In the genomic region with DNA sequence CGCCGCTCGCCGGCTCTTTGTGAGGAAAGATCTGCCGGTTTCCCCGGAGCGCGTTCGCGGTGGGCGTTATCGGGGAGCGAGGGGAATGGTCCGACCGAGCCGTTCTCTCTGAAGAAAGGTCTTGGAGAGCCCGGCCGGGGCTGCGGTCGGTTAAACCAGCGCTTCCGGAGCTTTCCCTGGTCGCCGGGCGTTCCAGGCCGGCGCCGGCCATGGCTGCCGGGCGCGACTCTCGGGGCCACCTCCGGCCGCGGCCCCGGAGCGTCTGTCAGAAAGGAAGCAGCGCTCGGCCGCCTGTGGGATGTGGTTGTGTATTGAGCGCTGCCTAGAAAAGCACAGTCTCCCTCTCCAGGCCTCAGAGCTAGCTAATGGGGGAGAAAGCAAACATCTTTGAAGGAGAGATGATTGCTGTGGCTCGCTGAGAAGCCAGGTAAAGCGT, we compare ENCODE assay signal across 8 cellular contexts. TPM values are rescaled to one million over a fixed set of nuclear protein-coding genes. Genes with fewer than 3 reads are reported as not detected.
A peak's percentile ranks its signal among the peaks of the same experiment; 100 is the strongest.
DNase-seq lines count a peak whose midpoint lies in the region; TF ChIP-seq lines count a peak whose summit lies in the region.

No MANE protein-coding gene starts in this region.

- H3K4me1 Mint-ChIP-seq in HFFc6 (ENCODE audit: low read depth) (peaks cover 53% of the 10 kb centered on the region), chondrocyte (ENCODE audit: low read depth) (peaks cover 42% of the 10 kb centered on the region)

- H3K4me3 Mint-ChIP-seq in HFFc6 (peak overlapping the region; percentile 92), chondrocyte (ENCODE audit: unreplicated experiment) (peak overlapping the region; percentile 85)

- TF ChIP-seq CTCF in GM12875 (IDR thresholded peaks at IDR 0.05; ENCODE audit: borderline replicate concordance, insufficient read depth, low read depth, low read length), result no peak
- no peak; the same call in 1 of the 2 replicates for TF ChIP-seq CTCF in HFFc6 (IDR thresholded peaks at IDR 0.05)
- TF ChIP-seq CTCF in chondrocyte (IDR thresholded peaks at IDR 0.05), result peak; percentile 29

- H3K27ac Mint-ChIP-seq in HFFc6, result peak overlapping the region; percentile 93
- H3K27ac Mint-ChIP-seq in chondrocyte (ENCODE audit: unreplicated experiment), result peak overlapping the region; percentile 96

- DNase-seq in HFFc6, result peak; percentile 71
- peak; percentile 68 for DNase-seq in NCI-H1105 treated with DMSO at 0.1 percent for 48 hours (lab: John Stamatoyannopoulos, UW)
- DNase-seq in activated CD4-positive, CD25-positive, alpha-beta regulatory T cell treated with anti-CD3 and anti-CD28 coated beads, Interleukin-2, amount 50 U/mL, for 72 hours, result peak; percentile 65
- no peak for DNase-seq in chondrocyte (ENCODE audit: low spot score)
- DNase-seq in kidney glomerular epithelial cell (lab: John Stamatoyannopoulos, UW), result peak; percentile 10
- DNase-seq in stimulated activated CD4-positive, alpha-beta T cell treated with anti-CD3 and anti-CD28 coated beads, Interleukin-12 subunit alpha, Interleukin-12 subunit beta, amount 100 ng/mL, for 48 hours (ENCODE audit: low read depth in 2 of 3, low spot score in 1 of 3), result peak; percentile 3 to 54 (median 38)
- DNase-seq in NCI-H226, result no peak

- H3K9me3 Mint-ChIP-seq in HFFc6 (no peaks in the 10 kb centered on the region), chondrocyte (ENCODE audit: low read depth) (no peaks in the 10 kb centered on the region)

- peaks cover 3% of the 10 kb centered on the region for H3K27me3 Mint-ChIP-seq in HFFc6 (ENCODE audit: insufficient read depth)
- no peaks in the 10 kb centered on the region for H3K27me3 Mint-ChIP-seq in chondrocyte (ENCODE audit: low read depth)

- H3K36me3 Mint-ChIP-seq in HFFc6 (ENCODE audit: low read depth) (no peaks in the 10 kb centered on the region; the same call in 1 of the 2 replicates), chondrocyte (ENCODE audit: low read depth) (no peaks in the 10 kb centered on the region)

- peak overlapping the region; percentile 73 for H3K4me3 ChIP-seq in GM12875 (ENCODE audit: low read depth, low read length)

RNA-seq across cellular contexts. Expression of gene FYTTD1, which starts 0.7 kb away (rescaled TPM):
- 10 to 100 TPM; 53.3 to 71.7 (median 60.9) TPM for total RNA-seq in HFFc6 (2021; fragmentation: NEBNext Ultra II Directional; extraction: Animal tissue kit (Norgen Biotek cat#: 25700))
- 73.6 to 83.3 TPM (median 74.2 TPM) in 3 replicates for total RNA-seq in chondrocyte

RNA-seq across cellular contexts. Expression of gene RUBCN, which starts 13.7 kb away (rescaled TPM):
- total RNA-seq in HFFc6 (2021; fragmentation: NEBNext Ultra II Directional; extraction: Animal tissue kit (Norgen Biotek cat#: 25700)), result 10 to 100 TPM; 27.0 to 30.4 (median 29.4) TPM
- total RNA-seq in chondrocyte, result 27.2 to 32.3 TPM (median 31.2 TPM) in 3 replicates

RNA-seq across cellular contexts. Expression of gene LRCH3, which starts 40.6 kb away (rescaled TPM):
- 10 to 100 TPM; 39.4 to 44.7 (median 41.0) TPM for total RNA-seq in HFFc6 (2021; fragmentation: NEBNext Ultra II Directional; extraction: Animal tissue kit (Norgen Biotek cat#: 25700))
- 41.7 to 59.9 TPM (median 49.8 TPM) in 3 replicates for total RNA-seq in chondrocyte

Comparison
In these comparisons a context has a peak if more than half of its experiments do, and no peak if none do; other contexts are left out.
1. DNase-seq: peak in HFFc6 (single experiment), NCI-H1105 treated with DMSO at 0.1 percent for 48 hours (single experiment), activated CD4-positive, CD25-positive, alpha-beta regulatory T cell treated with anti-CD3 and anti-CD28 coated beads, Interleukin-2, amount 50 U/mL, for 72 hours (single experiment), kidney glomerular epithelial cell (single experiment) and stimulated activated CD4-positive, alpha-beta T cell treated with anti-CD3 and anti-CD28 coated beads, Interleukin-12 subunit alpha, Interleukin-12 subunit beta, amount 100 ng/mL, for 48 hours (3 of 3); none in chondrocyte (single experiment) and NCI-H226 (single experiment).